In the genomic region with DNA sequence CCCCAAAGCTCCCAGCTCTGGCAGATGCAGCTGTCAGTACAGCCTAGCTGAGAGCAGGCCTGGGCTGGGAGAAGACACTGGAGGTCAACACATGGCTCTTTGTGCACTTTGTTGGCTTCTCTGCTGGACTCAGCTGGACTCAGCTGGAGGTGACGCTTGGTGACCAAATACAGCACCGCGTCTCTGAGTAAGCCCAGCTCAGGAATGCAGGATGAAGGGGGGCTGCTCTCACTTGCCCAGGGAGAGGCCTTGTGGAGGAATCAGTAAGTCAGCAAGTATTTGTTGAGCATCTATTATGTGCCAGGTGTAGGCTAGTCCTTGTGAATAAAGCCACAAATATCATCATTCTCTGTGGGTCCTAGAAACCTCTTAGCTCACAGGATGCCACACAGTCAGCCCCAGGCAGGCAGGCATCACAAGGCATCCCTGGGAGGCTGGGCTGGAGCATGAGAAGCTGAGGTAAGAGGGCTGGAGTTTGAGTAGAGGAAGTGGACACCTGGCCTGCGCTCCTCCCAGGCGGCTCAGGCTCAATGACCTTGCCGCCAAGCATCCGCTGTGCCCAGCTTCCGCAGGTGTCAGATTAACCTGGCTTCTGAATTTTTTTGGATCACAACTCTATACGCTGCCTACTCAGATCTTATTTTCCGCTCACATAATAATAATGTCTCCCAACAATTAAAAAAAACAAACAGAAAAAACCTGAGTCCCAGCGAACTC, we compare ENCODE assay signal across 11 cellular contexts.
DNase-seq lines count a peak whose midpoint lies in the region; ATAC-seq and TF ChIP-seq lines count a peak whose summit lies in the region.
"Had no signal": no experiment of that assay in that cellular context is flagged by ENCODE, and none has a peak within 500 bp of the region (broad histone marks: within the 10 kb centered on the region; RNA-seq: fewer than 3 reads in every experiment).

No MANE protein-coding gene starts in this region.

- H3K27ac Mint-ChIP-seq in endodermal cell = no peak overlapping the region
- H3K27ac Mint-ChIP-seq: progenitor cell of endocrine pancreas; stimulated activated naive B cell treated with anti-CD40 and anti-IgM and Interleukin-4, amounts not matched to agents 10 μg/mL and 1 μg/mL and 100 μg/mL, for 72 hours had no signal

- TF ChIP-seq CTCF in AG10803 (conservative IDR thresholded peaks at IDR 0.05; ENCODE audit: low read length) (no peak), endodermal cell (conservative IDR thresholded peaks at IDR 0.05) (no peak), lower lobe of right lung (IDR thresholded peaks at IDR 0.05) (no peak)

- H3K4me3 Mint-ChIP-seq in endodermal cell = no peak overlapping the region
- H3K4me3 Mint-ChIP-seq: stimulated activated naive B cell treated with anti-CD40 and anti-IgM and Interleukin-4, amounts not matched to agents 10 μg/mL and 1 μg/mL and 100 μg/mL, for 72 hours had no signal

- H3K27ac ChIP-seq in endodermal cell (ENCODE audit: low read depth, low read length) (no peak overlapping the region), lower lobe of right lung (peak overlapping the region; percentile 44)

- H3K4me1 Mint-ChIP-seq in endodermal cell = peaks cover 7% of the 10 kb centered on the region

- H3K9ac ChIP-seq in endodermal cell (ENCODE audit: extremely low read depth, low read length, poor library complexity, severe bottlenecking) = no peak overlapping the region

- no peak overlapping the region for H3K4me3 ChIP-seq in AG10803 (ENCODE audit: low read length)
- H3K4me3 ChIP-seq in endodermal cell (ENCODE audit: low read length) = no peak overlapping the region
- H3K4me3 ChIP-seq in lower lobe of right lung = no peak overlapping the region

- TF ChIP-seq EP300 in Ishikawa (IDR thresholded peaks at IDR 0.05; ENCODE audit: borderline replicate concordance) = peak; percentile 87

- intact Hi-C loops in lower lobe of right lung (cut with DNase I) (no loop called here), sciatic nerve (cut with DNase I) (no loop called here)

- ATAC-seq in lower lobe of right lung (peak; percentile 56 to 62), sciatic nerve (no peak)
- ATAC-seq: stimulated activated naive B cell treated with anti-CD40 and anti-IgM and Interleukin-4, amounts not matched to agents 10 μg/mL and 1 μg/mL and 100 μg/mL, for 72 hours had no signal

- WGBS in endodermal cell (ENCODE audit: insufficient coverage in 1 of 2, insufficient read length in 1 of 2), 2 experiments = 83 to 90% methylated on average over 11 of the region's 11 CpGs

- no peaks in the 10 kb centered on the region for H3K9me3 Mint-ChIP-seq in endodermal cell
- H3K9me3 Mint-ChIP-seq: stimulated activated naive B cell treated with anti-CD40 and anti-IgM and Interleukin-4, amounts not matched to agents 10 μg/mL and 1 μg/mL and 100 μg/mL, for 72 hours had no signal

- TF ChIP-seq RAD21 in Ishikawa (IDR thresholded peaks at IDR 0.05; ENCODE audit: low read depth) = 0 out of 2 replicates have a peak, but pooled peaks have one; percentile 7

- H3K27me3 ChIP-seq in endodermal cell (ENCODE audit: control insufficient read depth, insufficient read depth, low read length, poor library complexity, severe bottlenecking) = no peaks in the 10 kb centered on the region
- no peaks in the 10 kb centered on the region for H3K27me3 ChIP-seq in lower lobe of right lung (ENCODE audit: low read depth)

- H3K27me3 Mint-ChIP-seq in endodermal cell (ENCODE audit: insufficient read depth) = no peaks in the 10 kb centered on the region
- H3K27me3 Mint-ChIP-seq: progenitor cell of endocrine pancreas had no signal

- H3K36me3 ChIP-seq in endodermal cell (ENCODE audit: control insufficient read depth, insufficient read depth, low read length) (no peaks in the 10 kb centered on the region), lower lobe of right lung (no peaks in the 10 kb centered on the region)

- H3K36me3 Mint-ChIP-seq in endodermal cell (ENCODE audit: low read depth) = no peaks in the 10 kb centered on the region
- H3K36me3 Mint-ChIP-seq: stimulated activated naive B cell treated with anti-CD40 and anti-IgM and Interleukin-4, amounts not matched to agents 10 μg/mL and 1 μg/mL and 100 μg/mL, for 72 hours had no signal

- H3K4me1 ChIP-seq in endodermal cell (ENCODE audit: control insufficient read depth, insufficient read depth, low read length) (no peaks in the 10 kb centered on the region), lower lobe of right lung (peaks cover 23% of the 10 kb centered on the region)

- peak; percentile 79 for DNase-seq in AG10803 (ENCODE audit: low read depth)
- peak; percentile 48 for DNase-seq in endodermal cell
- DNase-seq in lower lobe of right lung = no peak
- DNase-seq in NK-92 (lab: John Stamatoyannopoulos, UW; ENCODE audit: unreplicated experiment) = no peak
- no peak for DNase-seq in sciatic nerve (ENCODE audit: low spot score)
- DNase-seq in stimulated activated CD4-positive, alpha-beta T cell treated with anti-CD3 and anti-CD28 coated beads, Interleukin-12 subunit alpha, Interleukin-12 subunit beta, amount 100 ng/mL, for 4 hours = no peak
- DNase-seq in cerebellar nuclear complex (lab: John Stamatoyannopoulos, UW) = no peak
- DNase-seq: stimulated activated CD4-positive, alpha-beta T cell treated with anti-CD3 and anti-CD28 coated beads, Interleukin-4, amount 100 ng/mL, for 1 hour; stimulated activated naive B cell treated with anti-CD40 and anti-IgM and Interleukin-4, amounts not matched to agents 10 μg/mL and 1 μg/mL and 100 μg/mL, for 72 hours had no signal

- H3K9me3 ChIP-seq in endodermal cell (ENCODE audit: control insufficient read depth, low read length) = no peaks in the 10 kb centered on the region
- H3K9me3 ChIP-seq in lower lobe of right lung = no peaks in the 10 kb centered on the region

TF ChIP-seq in Ishikawa, 13 proteins besides CTCF, POLR2A, EP300 and RAD21:
- no peak for TF ChIP-seq YY1 (IDR thresholded peaks at IDR 0.05; ENCODE audit: low read depth)
- TF ChIP-seq TEAD4 (IDR thresholded peaks at IDR 0.05) = peak; percentile 82
- peak; percentile 36; the same call in 1 of the 2 replicates for TF ChIP-seq MAX (IDR thresholded peaks at IDR 0.05)
- TF ChIP-seq EGR1 (IDR thresholded peaks at IDR 0.05) = no peak; the same call in 1 of the 2 replicates
- TF ChIP-seq NFIC (IDR thresholded peaks at IDR 0.05) = peak; percentile 12; the same call in 1 of the 2 replicates
- TF ChIP-seq ZBTB7A (IDR thresholded peaks at IDR 0.05; ENCODE audit: low read depth) = no peak
- peak; percentile 92 for TF ChIP-seq TCF12 (IDR thresholded peaks at IDR 0.05; ENCODE audit: low read depth)
- TF ChIP-seq FOXM1 (IDR thresholded peaks at IDR 0.05; ENCODE audit: borderline replicate concordance, low read depth) = peak; percentile 63
- no peak for TF ChIP-seq CEBPB (IDR thresholded peaks at IDR 0.05)

Comparison
In these comparisons a context has a peak if more than half of its experiments do, and no peak if none do; other contexts are left out.
1. DNase-seq: peak in AG10803 (single experiment) and endodermal cell (single experiment); none in lower lobe of right lung (single experiment), NK-92 (single experiment), sciatic nerve (single experiment), stimulated activated CD4-positive, alpha-beta T cell treated with anti-CD3 and anti-CD28 coated beads, Interleukin-12 subunit alpha, Interleukin-12 subunit beta, amount 100 ng/mL, for 4 hours (single experiment) and cerebellar nuclear complex (0 of 2).